17 cellular contexts compared by ENCODE assay signal in genomic region chr13:30022796-30023195, GRCh38.
"Had no signal": no experiment of that assay in that cellular context is flagged by ENCODE, and none has a peak within 500 bp of the region (broad histone marks: within the 10 kb centered on the region; RNA-seq: fewer than 3 reads in every experiment).

No MANE protein-coding gene starts in this region.

- H3K36me3 ChIP-seq: esophagus muscularis mucosa, gastrocnemius medialis, left ventricle myocardium inferior, lower lobe of right lung, neutrophil, right atrium auricular region, upper lobe of left lung, uterus had no signal

- H3K36me3 Mint-ChIP-seq: memory B cell; natural killer cell treated with Interleukin-12 subunit alpha and Interleukin-12 subunit beta and Interleukin-15 and Interleukin-18, amount 100 ng/mL, for 72 hours had no signal

- ATAC-seq: effector memory CD8-positive, alpha-beta T cell; gastrocnemius medialis; left cardiac atrium; lower lobe of right lung; natural killer cell treated with Interleukin-12 subunit alpha and Interleukin-12 subunit beta and Interleukin-15 and Interleukin-18, amount 100 ng/mL, for 72 hours had no signal

- H3K4me3 Mint-ChIP-seq: dendritic cell treated with granulocyte-macrophage colony-stimulating factor and Interleukin-4, amounts not matched to agents 40 ng/mL and 50 ng/mL, for 4 days; effector memory CD8-positive, alpha-beta T cell; memory B cell; natural killer cell treated with Interleukin-12 subunit alpha and Interleukin-12 subunit beta and Interleukin-15 and Interleukin-18, amount 100 ng/mL, for 72 hours had no signal

- H3K4me1 Mint-ChIP-seq: memory B cell had no signal

- H3K9me3 Mint-ChIP-seq: dendritic cell treated with granulocyte-macrophage colony-stimulating factor and Interleukin-4, amounts not matched to agents 40 ng/mL and 50 ng/mL, for 4 days; effector memory CD8-positive, alpha-beta T cell; memory B cell; natural killer cell treated with Interleukin-12 subunit alpha and Interleukin-12 subunit beta and Interleukin-15 and Interleukin-18, amount 100 ng/mL, for 72 hours had no signal

- H3K27me3 ChIP-seq: esophagus muscularis mucosa, gastrocnemius medialis, neutrophil, right atrium auricular region, upper lobe of left lung, uterus had no signal

- DNase-seq: effector memory CD8-positive, alpha-beta T cell; gastrocnemius medialis; left cardiac atrium; left ventricle myocardium inferior; lower lobe of right lung; midbrain; stimulated activated CD4-positive, alpha-beta T cell treated with anti-CD3 and anti-CD28 coated beads, Interleukin-2, amount 100 ng/mL, for 48 hours; stimulated activated naive CD4-positive, alpha-beta T cell treated with Interleukin-2 at 50 U/mL for 16 hours; upper lobe of left lung; uterus had no signal

- H3K4me3 ChIP-seq: esophagus muscularis mucosa, gastrocnemius medialis, left ventricle myocardium inferior, lower lobe of right lung, right atrium auricular region, upper lobe of left lung, uterus had no signal

- H3K27ac Mint-ChIP-seq: dendritic cell treated with granulocyte-macrophage colony-stimulating factor and Interleukin-4, amounts not matched to agents 40 ng/mL and 50 ng/mL, for 4 days; effector memory CD8-positive, alpha-beta T cell; memory B cell; natural killer cell treated with Interleukin-12 subunit alpha and Interleukin-12 subunit beta and Interleukin-15 and Interleukin-18, amount 100 ng/mL, for 72 hours had no signal

- H3K27ac ChIP-seq: epithelial cell of prostate, esophagus muscularis mucosa, gastrocnemius medialis, left ventricle myocardium inferior, lower lobe of right lung, neutrophil, right atrium auricular region, upper lobe of left lung had no signal

- H3K9me3 ChIP-seq: esophagus muscularis mucosa, gastrocnemius medialis, left ventricle myocardium inferior, lower lobe of right lung, neutrophil, right atrium auricular region, upper lobe of left lung, uterus had no signal

- H3K4me1 ChIP-seq: esophagus muscularis mucosa, gastrocnemius medialis, left ventricle myocardium inferior, lower lobe of right lung, right atrium auricular region, upper lobe of left lung, uterus had no signal
